8 cellular contexts compared by ENCODE assay signal in the genomic region with DNA sequence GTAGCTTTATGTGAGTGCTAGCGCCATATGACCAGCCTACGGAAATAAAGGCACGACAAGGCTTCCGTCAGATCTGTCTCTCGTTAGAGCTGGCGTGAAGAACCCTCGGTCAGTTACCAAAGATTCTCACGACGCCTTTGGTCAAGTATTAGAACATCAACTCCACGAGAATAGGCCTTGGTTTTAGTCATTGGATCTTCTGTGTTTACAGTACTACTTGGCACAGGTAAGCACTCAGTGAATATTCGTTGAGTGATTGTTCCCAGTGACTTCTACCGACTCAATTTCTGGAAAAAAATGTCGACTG. TPM values are rescaled to one million over a fixed set of nuclear protein-coding genes. Genes with fewer than 3 reads are reported as not detected.
DNase-seq lines count a peak whose midpoint lies in the region; ATAC-seq, FAIRE-seq and TF ChIP-seq lines count a peak whose summit lies in the region.

No MANE protein-coding gene starts in this region.

- no peaks in the 10 kb centered on the region for H3K27me3 Mint-ChIP-seq in T-helper 2 cell treated with Interferon-gamma antibody and Interleukin-4, amounts not matched to agents 5 μg/mL and 100 μg/mL, for 36 hours (ENCODE audit: low read depth)

- peaks cover 0 to 3% of the 10 kb centered on the region in 2 donors for H3K4me1 ChIP-seq in small intestine (ENCODE audit: control insufficient read depth in 2 of 2, insufficient read depth in 1 of 2, low read depth in 1 of 2, low read length in 1 of 2)

- 0% methylated on average over 13 of the region's 13 CpGs for WGBS in small intestine, 3 donors

- H3K36me3 ChIP-seq in small intestine (ENCODE audit: control insufficient read depth in 2 of 2, insufficient read depth in 2 of 2, low read length in 2 of 2), result peaks cover 5 to 13% of the 10 kb centered on the region in 2 donors

- H3K27me3 ChIP-seq in small intestine (ENCODE audit: control insufficient read depth in 2 of 2, insufficient read depth in 2 of 2, low read length in 2 of 2), result no peaks in the 10 kb centered on the region

- H3K27ac Mint-ChIP-seq in T-helper 2 cell treated with Interferon-gamma antibody and Interleukin-4, amounts not matched to agents 5 μg/mL and 100 μg/mL, for 36 hours, result peak overlapping the region; percentile 97

- H3K27ac ChIP-seq in RWPE1 (peak overlapping the region; percentile 84), small intestine (ENCODE audit: low read depth in 1 of 2, low read length in 1 of 2) (peak overlapping the region; percentile 82 to 97)

- H3K36me3 Mint-ChIP-seq in T-helper 2 cell treated with Interferon-gamma antibody and Interleukin-4, amounts not matched to agents 5 μg/mL and 100 μg/mL, for 36 hours (ENCODE audit: low read depth), result peaks cover 34% of the 10 kb centered on the region

- no peak for TF ChIP-seq CTCF in RWPE1 (conservative IDR thresholded peaks at IDR 0.05; ENCODE audit: low read depth)
- no peak for TF ChIP-seq CTCF in fibroblast of pulmonary artery (IDR thresholded peaks at IDR 0.05; ENCODE audit: low read length, missing control alignments)

- peak overlapping the region; percentile 93 for H3K4me3 Mint-ChIP-seq in T-helper 2 cell treated with Interferon-gamma antibody and Interleukin-4, amounts not matched to agents 5 μg/mL and 100 μg/mL, for 36 hours

- no peaks in the 10 kb centered on the region for H3K9me3 Mint-ChIP-seq in T-helper 2 cell treated with Interferon-gamma antibody and Interleukin-4, amounts not matched to agents 5 μg/mL and 100 μg/mL, for 36 hours

- CTCF ChIA-PET in RWPE1 (lab: Yijun Ruan, JAX), result interaction anchor here (0.9 kb wide), 1 partner anchor 19 kb away, joined by 3 read pairs; no protein-coding TSS in a partner anchor

- DNase-seq in T-helper 2 cell treated with Interferon-gamma antibody and Interleukin-4, amounts not matched to agents 5 μg/mL and 100 μg/mL, for 36 hours (ENCODE audit: low spot score), result no peak
- DNase-seq in T-helper 2 cell (no peak), RWPE1 (ENCODE audit: low spot score) (no peak), fibroblast of pulmonary artery (ENCODE audit: low read depth) (no peak), small intestine (no peak), CD1c-positive myeloid dendritic cell (ENCODE audit: extremely low spot score) (no peak)

- H3K4me1 Mint-ChIP-seq in T-helper 2 cell treated with Interferon-gamma antibody and Interleukin-4, amounts not matched to agents 5 μg/mL and 100 μg/mL, for 36 hours (ENCODE audit: low read depth), result peaks cover 28% of the 10 kb centered on the region

- POLR2A ChIA-PET in RWPE1 (lab: Yijun Ruan, JAX; ENCODE audit: low non-redundant PET), result interaction anchor here (1.1 to 1.2 kb wide), 2 partner anchors 283 to 394 kb away, joined by 3 to 5 read pairs; a partner anchor contains a TSS

- H3K9me3 ChIP-seq in small intestine (ENCODE audit: control insufficient read depth, low read depth), result no peaks in the 10 kb centered on the region

- peak overlapping the region; percentile 84 for H3K4me3 ChIP-seq in fibroblast of pulmonary artery (replicated peaks; ENCODE audit: low read depth, low read length)
- H3K4me3 ChIP-seq in small intestine (ENCODE audit: low read depth in 1 of 2, low read length in 2 of 2), result peak overlapping the region; percentile 52 to 78

- FAIRE-seq in small intestine (lab: Jason Lieb, UNC), result no peak

- no peak for ATAC-seq in GM21786 (IDR thresholded peaks at IDR 0.05; ENCODE audit: unreplicated experiment)
- ATAC-seq in HG03378 (IDR thresholded peaks at IDR 0.05; ENCODE audit: unreplicated experiment), result no peak

RNA-seq across cellular contexts. Expression of a gene that starts 0.3 kb away (rescaled TPM):
- 1 to 10 TPM; 6.4 to 7.3 (median 6.9) TPM for polyA plus RNA-seq in small intestine

RNA-seq across cellular contexts. Expression of a gene that starts 0.6 kb away (rescaled TPM):
- 10 to 100 TPM in 2 of 3 donors, 1 to 10 TPM in 1; 9.2 to 13.0 (median 11.1) TPM for polyA plus RNA-seq in small intestine

RNA-seq across cellular contexts. Expression of a gene that starts 51.2 kb away (rescaled TPM):
- polyA plus RNA-seq in small intestine, result under 1 TPM in 1 of 3 donors, not detected in 2; 0.01 TPM
